In genomic region chr18:22468554-22468891, GRCh38 we compare ENCODE assay signal across 1 cellular context.
TF ChIP-seq lines count a peak whose summit lies in the region.

No MANE protein-coding gene starts in this region.

TF ChIP-seq in endothelial cell of umbilical vein, 7 proteins besides CTCF, POLR2A, EP300 and RAD21:
- no peak for TF ChIP-seq EZH2 (IDR thresholded peaks at IDR 0.05; ENCODE audit: borderline replicate concordance, low read depth, low read length, severe bottlenecking)
